Comparison of ENCODE assay signal across 19 cellular contexts in genomic region chr2:183416741-183417140, GRCh38.
"Had no signal": no experiment of that assay in that cellular context is flagged by ENCODE, and none has a peak within 500 bp of the region (broad histone marks: within the 10 kb centered on the region; RNA-seq: fewer than 3 reads in every experiment).

No MANE protein-coding gene starts in this region.

- H3K4me2 ChIP-seq: hepatocyte had no signal

- H3K4me3 ChIP-seq: hepatocyte, mucosa of descending colon, spleen, stomach, thoracic aorta, transverse colon had no signal

- H3K4me1 Mint-ChIP-seq: natural killer cell had no signal

- H3K4me1 ChIP-seq: foreskin keratinocyte, parathyroid adenoma, spleen, stomach, transverse colon had no signal

- H3K9me3 ChIP-seq: mucosa of descending colon, thoracic aorta, transverse colon had no signal

- H3K9ac ChIP-seq: parathyroid adenoma had no signal

- H3K27ac ChIP-seq: foreskin keratinocyte, hepatocyte, parathyroid adenoma, spleen, stomach, thoracic aorta, transverse colon had no signal

- DNase-seq: dermis blood vessel endothelial cell; erythroblast; foreskin keratinocyte; head of caudate nucleus; mammary epithelial cell; mucosa of descending colon; natural killer cell; spleen; stimulated activated CD4-positive, alpha-beta T cell treated with anti-CD3 and anti-CD28 coated beads, Interleukin-15, amount 100 ng/mL, for 24 hours; stimulated activated CD4-positive, alpha-beta T cell treated with anti-CD3 and anti-CD28 coated beads, Interleukin-1b, Interleukin-23, amount 100 ng/mL, for 48 hours; stimulated activated naive CD4-positive, alpha-beta T cell; stomach; substantia nigra; transverse colon had no signal

- H3K36me3 ChIP-seq: spleen, stomach, thoracic aorta, transverse colon had no signal

- H3K27me3 ChIP-seq: foreskin keratinocyte, hepatocyte, spleen, stomach, transverse colon had no signal

- ATAC-seq: foreskin keratinocyte, left lobe of liver, mucosa of descending colon, natural killer cell, sciatic nerve had no signal

- H3K27ac Mint-ChIP-seq: natural killer cell had no signal

- H3K36me3 Mint-ChIP-seq: natural killer cell had no signal

- H3K79me2 ChIP-seq: hepatocyte, parathyroid adenoma had no signal

- H2AFZ ChIP-seq: hepatocyte, parathyroid adenoma had no signal

- H3K4me3 Mint-ChIP-seq: natural killer cell had no signal
